Comparison of ENCODE assay signal across 8 cellular contexts in genomic region chr2:142877265-142877756, GRCh38. TPM values are rescaled to one million over a fixed set of nuclear protein-coding genes. Genes with fewer than 3 reads are reported as not detected.
DNase-seq lines count a peak whose midpoint lies in the region; ATAC-seq and TF ChIP-seq lines count a peak whose summit lies in the region.

TSS of gene KYNU (plus strand) at chr2:142877664. CDS start at chr2:142885368, 7,704 bp downstream.

- H3K4me1 ChIP-seq in tibial nerve: peaks cover 0 to 11% (median 2%) of the 10 kb centered on the region in 4 donors

- no peaks in the 10 kb centered on the region for H3K27me3 ChIP-seq in tibial nerve

- TF ChIP-seq EP300 in tibial nerve (IDR thresholded peaks at IDR 0.05): no peak

- TF ChIP-seq POLR2A in tibial nerve (IDR thresholded peaks at IDR 0.05): no peak

- no peaks in the 10 kb centered on the region for H3K27me3 Mint-ChIP-seq in activated naive CD4-positive, alpha-beta T cell treated with anti-CD3 and anti-CD28 coated beads for 36 hours (ENCODE audit: low read depth)

- DNase-seq in OCI-M1 (lab: John Stamatoyannopoulos, UW): peak; percentile 89
- peak; percentile 40 for DNase-seq in medulla oblongata (ENCODE audit: extremely low spot score)
- no peak for DNase-seq in tibial nerve (ENCODE audit: low spot score in 2 of 2)
- DNase-seq in amniotic stem cell (lab: John Stamatoyannopoulos, UW): no peak
- DNase-seq in NCI-H345 treated with DMSO at 0.1 percent for 48 hours (lab: John Stamatoyannopoulos, UW; ENCODE audit: unreplicated experiment): no peak
- no peak for DNase-seq in activated naive CD4-positive, alpha-beta T cell treated with anti-CD3 and anti-CD28 coated beads for 36 hours

- H3K36me3 ChIP-seq in tibial nerve: no peaks in the 10 kb centered on the region

- H3K4me1 Mint-ChIP-seq in activated naive CD4-positive, alpha-beta T cell treated with anti-CD3 and anti-CD28 coated beads for 36 hours (ENCODE audit: low read depth): no peaks in the 10 kb centered on the region

- intact Hi-C loops in activated naive CD4-positive, alpha-beta T cell treated with anti-CD3 and anti-CD28 coated beads for 36 hours (cut with micrococcal nuclease): no loop called here

- no peaks in the 10 kb centered on the region for H3K9me3 Mint-ChIP-seq in activated naive CD4-positive, alpha-beta T cell treated with anti-CD3 and anti-CD28 coated beads for 36 hours

- H3K9me3 ChIP-seq in tibial nerve: no peaks in the 10 kb centered on the region

- H3K27ac ChIP-seq in tibial nerve: peak within 1 kb of the TSS in 2 of 4 donors; percentile 28 to 43

- no peak within 1 kb of the TSS for H3K4me3 Mint-ChIP-seq in activated naive CD4-positive, alpha-beta T cell treated with anti-CD3 and anti-CD28 coated beads for 36 hours

- peak in 1 of 5 experiments; percentile 12 for TF ChIP-seq CTCF in tibial nerve (IDR thresholded peaks at IDR 0.05)

- H3K36me3 Mint-ChIP-seq in activated naive CD4-positive, alpha-beta T cell treated with anti-CD3 and anti-CD28 coated beads for 36 hours (ENCODE audit: low read depth): no peaks in the 10 kb centered on the region

- H3K4me3 ChIP-seq in tibial nerve: peak within 1 kb of the TSS in 2 of 4 donors; percentile 17 to 27

- peak; percentile 62 for ATAC-seq in GM18517 (IDR thresholded peaks at IDR 0.05; ENCODE audit: unreplicated experiment)
- ATAC-seq in HG02759 (IDR thresholded peaks at IDR 0.05; ENCODE audit: unreplicated experiment): peak; percentile 52

- WGBS in tibial nerve, 2 donors: 74 to 78% methylated on average over 2 of the region's 2 CpGs

- CTCF ChIA-PET in activated naive CD4-positive, alpha-beta T cell treated with anti-CD3 and anti-CD28 coated beads for 36 hours (lab: Charles Lee): no interaction called here

- no peak within 1 kb of the TSS for H3K27ac Mint-ChIP-seq in activated naive CD4-positive, alpha-beta T cell treated with anti-CD3 and anti-CD28 coated beads for 36 hours

RNA-seq across cellular contexts. Expression of gene KYNU, which starts in this region (rescaled TPM):
- 1 to 10 TPM in 3 of 4 donors, under 1 TPM in 1; 0.63 to 8.7 (median 4.2) TPM for total RNA-seq in tibial nerve
- not detected for total RNA-seq in activated naive CD4-positive, alpha-beta T cell treated with anti-CD3 and anti-CD28 coated beads for 36 hours

Comparison
In these comparisons a context has a peak if more than half of its experiments do, and no peak if none do; other contexts are left out.
1. DNase-seq: peak in OCI-M1 (single experiment) and medulla oblongata (single experiment); none in tibial nerve (0 of 2), amniotic stem cell (single experiment), NCI-H345 treated with DMSO at 0.1 percent for 48 hours (single experiment) and activated naive CD4-positive, alpha-beta T cell treated with anti-CD3 and anti-CD28 coated beads for 36 hours (single experiment).